Comparison of ENCODE assay signal across 1 cellular context in the genomic region with DNA sequence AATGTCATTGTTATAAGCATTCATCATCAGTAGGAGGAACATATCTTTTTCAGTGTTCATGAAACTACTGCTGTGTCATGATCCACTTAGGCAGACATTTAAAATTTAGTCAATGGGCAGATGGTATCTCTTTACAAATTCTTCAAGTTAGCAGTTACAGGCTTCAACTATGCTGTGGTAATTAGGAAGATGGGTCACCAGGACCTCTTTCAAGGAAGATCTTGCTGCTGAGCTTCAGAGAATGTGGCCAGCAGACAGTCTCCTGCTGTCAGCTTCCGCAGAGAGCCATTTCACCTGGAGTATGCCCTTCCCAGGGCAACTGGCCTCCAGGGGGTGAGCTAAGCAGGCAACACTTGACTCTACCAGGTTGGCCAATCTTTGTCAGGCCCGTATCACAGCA.
TF ChIP-seq lines count a peak whose summit lies in the region.

No MANE protein-coding gene starts in this region.

TF ChIP-seq in IMR-90, 13 proteins besides CTCF, POLR2A, EP300 and RAD21 (continued from another document):
- TF ChIP-seq RFX5 (IDR thresholded peaks at IDR 0.05; ENCODE audit: low read depth, low read length) (no peak), BHLHE40 (IDR thresholded peaks at IDR 0.05; ENCODE audit: low read depth, low read length) (no peak), FOS (IDR thresholded peaks at IDR 0.05; ENCODE audit: low read depth, low read length) (no peak)
